ENCODE assay signal across 11 cellular contexts in genomic region chr1:204623365-204623893, GRCh38.
DNase-seq lines count a peak whose midpoint lies in the region; ATAC-seq and TF ChIP-seq lines count a peak whose summit lies in the region.
"Had no signal": no experiment of that assay in that cellular context is flagged by ENCODE, and none has a peak within 500 bp of the region (broad histone marks: within the 10 kb centered on the region; RNA-seq: fewer than 3 reads in every experiment).

No MANE protein-coding gene starts in this region.

- no peaks in the 10 kb centered on the region for H3K36me3 ChIP-seq in SJCRH30
- no peaks in the 10 kb centered on the region for H3K36me3 ChIP-seq in upper lobe of right lung
- H3K36me3 ChIP-seq: heart left ventricle had no signal

- no peak for TF ChIP-seq CTCF in upper lobe of right lung (IDR thresholded peaks at IDR 0.05)

- peak; percentile 25 to 58 for ATAC-seq in left cardiac atrium
- peak; percentile 5 for ATAC-seq in upper lobe of right lung
- no peak for ATAC-seq in GM21786 (IDR thresholded peaks at IDR 0.05; ENCODE audit: unreplicated experiment)
- ATAC-seq in HG03432 (IDR thresholded peaks at IDR 0.05; ENCODE audit: unreplicated experiment): no peak

- H3K9me3 ChIP-seq in SJCRH30 (replicated peaks) (no peaks in the 10 kb centered on the region), upper lobe of right lung (no peaks in the 10 kb centered on the region)
- H3K9me3 ChIP-seq: heart left ventricle had no signal

- H3K27ac ChIP-seq in SJCRH30: no peak overlapping the region
- H3K27ac ChIP-seq in upper lobe of right lung: no peak overlapping the region
- H3K27ac ChIP-seq: heart left ventricle, parathyroid adenoma had no signal

- no peak overlapping the region for H3K4me3 ChIP-seq in SJCRH30
- H3K4me3 ChIP-seq in upper lobe of right lung: no peak overlapping the region
- H3K4me3 ChIP-seq: heart left ventricle had no signal

- intact Hi-C loops in left cardiac atrium (cut with DNase I): no loop called here
- intact Hi-C loops in cardiac septum (cut with DNase I): no loop called here
- intact Hi-C loops in upper lobe of right lung (cut with DNase I): no loop called here

- H3K27me3 ChIP-seq in SJCRH30 (peaks cover 38% of the 10 kb centered on the region), upper lobe of right lung (no peaks in the 10 kb centered on the region)
- H3K27me3 ChIP-seq: heart left ventricle had no signal

- H3K4me1 ChIP-seq in SJCRH30 (peaks cover 3% of the 10 kb centered on the region; the same call in 1 of the 2 replicates), upper lobe of right lung (no peaks in the 10 kb centered on the region)
- H3K4me1 ChIP-seq: parathyroid adenoma had no signal

- DNase-seq in left cardiac atrium: peak; percentile 35
- DNase-seq in cardiac septum (ENCODE audit: low spot score): no peak
- DNase-seq in SJCRH30: peak; percentile 25 to 35
- DNase-seq in islet precursor cell: peak; percentile 92
- no peak for DNase-seq in upper lobe of right lung
- no peak for DNase-seq in midbrain (lab: John Stamatoyannopoulos, UW)
- DNase-seq: amniotic stem cell had no signal

Comparison
In these comparisons a context has a peak if more than half of its experiments do, and no peak if none do; other contexts are left out.
1. DNase-seq: peak in left cardiac atrium (single experiment), SJCRH30 (2 of 2) and islet precursor cell (single experiment); none in cardiac septum (single experiment), upper lobe of right lung (single experiment) and midbrain (single experiment).
2. ATAC-seq: peak in left cardiac atrium (2 of 2) and upper lobe of right lung (single experiment); none in GM21786 (single experiment) and HG03432 (single experiment).